Comparison of ENCODE assay signal across 1 cellular context in genomic region chr3:197368330-197368729, GRCh38.
TF ChIP-seq lines count a peak whose summit lies in the region.

No MANE protein-coding gene starts in this region.

TF ChIP-seq in GM23338, 12 proteins besides CTCF, POLR2A, EP300 and RAD21:
- no peak for TF ChIP-seq STAT1 (IDR thresholded peaks at IDR 0.05; ENCODE audit: unreplicated experiment)
- no peak for TF ChIP-seq EZH2 (IDR thresholded peaks at IDR 0.05; ENCODE audit: low read depth, unreplicated experiment)
- TF ChIP-seq JUNB (IDR thresholded peaks at IDR 0.05; ENCODE audit: unreplicated experiment): no peak
- no peak for TF ChIP-seq EZH2phosphoT487 (IDR thresholded peaks at IDR 0.05; ENCODE audit: unreplicated experiment)
- no peak for TF ChIP-seq CREB1 (CRISPR knock-in tag; IDR thresholded peaks at IDR 0.05; ENCODE audit: low read depth)
- no peak for TF ChIP-seq ZNF331 (CRISPR knock-in tag; IDR thresholded peaks at IDR 0.05; ENCODE audit: low read depth)
- no peak for TF ChIP-seq ETS1 (IDR thresholded peaks at IDR 0.05)
- no peak for TF ChIP-seq POLR2AphosphoS5 (IDR thresholded peaks at IDR 0.05; ENCODE audit: low read depth)
- no peak for TF ChIP-seq ZNF462 (CRISPR knock-in tag; IDR thresholded peaks at IDR 0.05)
- TF ChIP-seq ZNF114 (CRISPR knock-in tag; IDR thresholded peaks at IDR 0.05): no peak
- TF ChIP-seq NANOG (IDR thresholded peaks at IDR 0.05; ENCODE audit: borderline replicate concordance): no peak
TF ChIP-seq in GM23338: peak in this region for 0.
